ENCODE assay signal across 12 cellular contexts in the genomic region with DNA sequence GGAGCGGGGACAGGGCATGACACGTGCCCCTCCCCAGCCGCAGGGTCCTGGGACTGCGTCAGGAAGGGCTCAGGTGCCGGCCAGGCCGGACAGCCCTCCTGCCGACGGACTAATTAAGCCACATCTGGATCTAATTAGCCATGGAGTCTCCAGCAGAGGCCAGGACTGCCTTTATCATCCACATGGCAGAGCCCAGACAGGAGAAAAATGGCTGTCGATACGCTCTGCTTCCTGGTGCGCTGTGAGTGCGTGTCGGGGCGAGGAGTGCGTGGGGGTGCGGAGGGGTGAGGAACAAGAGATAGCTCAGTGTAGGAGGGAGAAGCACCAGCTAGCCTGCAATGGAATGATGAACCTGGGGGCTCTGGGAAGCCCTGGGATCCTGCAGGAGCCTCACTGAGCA.
"Had no signal": no experiment of that assay in that cellular context is flagged by ENCODE, and none has a peak within 500 bp of the region (broad histone marks: within the 10 kb centered on the region; RNA-seq: fewer than 3 reads in every experiment).

No MANE protein-coding gene starts in this region.

- H3K4me3 ChIP-seq: ascending aorta, esophagus muscularis mucosa, gastrocnemius medialis, heart right ventricle, transverse colon had no signal

- H3K36me3 ChIP-seq: ascending aorta, esophagus muscularis mucosa, gastrocnemius medialis, heart right ventricle, transverse colon had no signal

- H3K4me1 ChIP-seq: ascending aorta, gastrocnemius medialis, heart right ventricle had no signal

- H3K9me3 Mint-ChIP-seq: activated CD8-positive, alpha-beta T cell treated with anti-CD3 and anti-CD28 coated beads for 36 hours; activated naive CD8-positive, alpha-beta T cell treated with anti-CD3 and anti-CD28 coated beads, Interleukin-2, amount 10 ng/mL, durations not matched to agents 7 days and 5 days; stimulated activated memory B cell treated with anti-CD40 and anti-IgM and Interleukin-4, amounts not matched to agents 10 μg/mL and 1 μg/mL and 100 μg/mL, for 72 hours had no signal

- H3K4me3 Mint-ChIP-seq: activated CD8-positive, alpha-beta T cell treated with anti-CD3 and anti-CD28 coated beads for 36 hours; activated naive CD8-positive, alpha-beta T cell treated with anti-CD3 and anti-CD28 coated beads, Interleukin-2, amount 10 ng/mL, durations not matched to agents 7 days and 5 days; stimulated activated memory B cell treated with anti-CD40 and anti-IgM and Interleukin-4, amounts not matched to agents 10 μg/mL and 1 μg/mL and 100 μg/mL, for 72 hours had no signal

- H3K27ac Mint-ChIP-seq: activated CD8-positive, alpha-beta T cell treated with anti-CD3 and anti-CD28 coated beads for 36 hours; activated naive CD8-positive, alpha-beta T cell treated with anti-CD3 and anti-CD28 coated beads, Interleukin-2, amount 10 ng/mL, durations not matched to agents 7 days and 5 days; stimulated activated memory B cell treated with anti-CD40 and anti-IgM and Interleukin-4, amounts not matched to agents 10 μg/mL and 1 μg/mL and 100 μg/mL, for 72 hours had no signal

- H3K9me3 ChIP-seq: ascending aorta, esophagus muscularis mucosa, gastrocnemius medialis, heart right ventricle, transverse colon had no signal

- H3K27ac ChIP-seq: ascending aorta, esophagus muscularis mucosa, gastrocnemius medialis, heart right ventricle had no signal

- H3K36me3 Mint-ChIP-seq: activated naive CD8-positive, alpha-beta T cell treated with anti-CD3 and anti-CD28 coated beads, Interleukin-2, amount 10 ng/mL, durations not matched to agents 7 days and 5 days; stimulated activated memory B cell treated with anti-CD40 and anti-IgM and Interleukin-4, amounts not matched to agents 10 μg/mL and 1 μg/mL and 100 μg/mL, for 72 hours had no signal

- H3K27me3 ChIP-seq: transverse colon had no signal

- ATAC-seq: activated CD8-positive, alpha-beta T cell treated with anti-CD3 and anti-CD28 coated beads for 36 hours; gastrocnemius medialis; heart right ventricle; stimulated activated memory B cell treated with anti-CD40 and anti-IgM and Interleukin-4, amounts not matched to agents 10 μg/mL and 1 μg/mL and 100 μg/mL, for 72 hours had no signal

- DNase-seq: activated CD4-positive, alpha-beta T cell treated with anti-CD3 and anti-CD28 coated beads for 4 hours; activated CD8-positive, alpha-beta memory T cell treated with anti-CD3 and anti-CD28 coated beads, Interleukin-2, amount 50 U/mL, for 48 hours; activated CD8-positive, alpha-beta T cell treated with anti-CD3 and anti-CD28 coated beads for 36 hours; activated naive CD8-positive, alpha-beta T cell treated with anti-CD3 and anti-CD28 coated beads, Interleukin-2, amount 10 ng/mL, durations not matched to agents 7 days and 5 days; gastrocnemius medialis; heart right ventricle; small intestine; T-helper 1 cell; transverse colon had no signal

- H3K4me1 Mint-ChIP-seq: activated naive CD8-positive, alpha-beta T cell treated with anti-CD3 and anti-CD28 coated beads, Interleukin-2, amount 10 ng/mL, durations not matched to agents 7 days and 5 days had no signal
